In the genomic region with DNA sequence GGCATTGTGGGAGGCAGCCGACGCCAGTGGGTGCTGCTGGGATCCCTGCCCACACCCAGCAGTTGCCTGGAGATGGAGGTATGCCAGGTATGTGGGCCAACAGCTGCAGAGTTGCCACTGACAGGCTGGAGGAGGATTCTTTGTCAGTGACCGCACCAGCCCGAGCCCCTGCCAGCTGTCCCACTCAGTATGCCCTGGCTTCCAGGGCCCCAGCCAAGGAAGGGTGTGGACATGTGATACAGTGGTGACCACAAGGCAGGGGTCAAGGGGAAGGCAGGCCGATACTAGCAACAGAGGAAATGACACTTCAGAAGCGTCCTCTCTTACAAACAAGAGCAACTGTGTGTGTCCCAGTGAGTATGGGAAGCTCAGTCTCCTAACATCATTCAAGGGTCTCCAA, we compare ENCODE assay signal across 8 cellular contexts.
DNase-seq lines count a peak whose midpoint lies in the region; ATAC-seq and TF ChIP-seq lines count a peak whose summit lies in the region.
"Not testable (repeated sequence)": the region's sequence is repeated elsewhere in the genome, so short reads cannot be mapped to it uniquely, and the experiment has no call there.

No MANE protein-coding gene starts in this region.

- not testable (repeated sequence) for H3K4me1 ChIP-seq in CD4-positive, CD25-positive, alpha-beta regulatory T cell (ENCODE audit: control insufficient read depth, insufficient read depth, low read length, poor library complexity, severe bottlenecking)

- peak overlapping the region; percentile 53 for H3K4me3 ChIP-seq in CD4-positive, CD25-positive, alpha-beta regulatory T cell (ENCODE audit: low read depth, low read length)
- not testable (repeated sequence) for H3K4me3 ChIP-seq in brain microvascular endothelial cell (ENCODE audit: low read depth, low read length); fibroblast of villous mesenchyme (ENCODE audit: low read depth, low read length)

- CTCF ChIA-PET in activated CD4-positive, alpha-beta memory T cell treated with anti-CD3 and anti-CD28 coated beads, Interleukin-2, amount 10 ng/mL, durations not matched to agents 7 days and 5 days (lab: Charles Lee) = not testable (repeated sequence)

- peak overlapping the region in 1 of 3 donors; percentile 84 for H3K27ac Mint-ChIP-seq in CD4-positive, CD25-positive, alpha-beta regulatory T cell
- H3K27ac Mint-ChIP-seq in activated CD4-positive, alpha-beta memory T cell treated with anti-CD3 and anti-CD28 coated beads, Interleukin-2, amount 10 ng/mL, durations not matched to agents 7 days and 5 days = peak overlapping the region; percentile 72

- peak in 1 of 3 donors; percentile 11 for DNase-seq in CD4-positive, CD25-positive, alpha-beta regulatory T cell
- DNase-seq in HS-27A (ENCODE audit: low read depth) = peak; percentile 30
- DNase-seq in RPMI7951 (ENCODE audit: low read depth) = peak; percentile 66
- DNase-seq in activated CD4-positive, alpha-beta memory T cell treated with anti-CD3 and anti-CD28 coated beads, Interleukin-2, amount 10 ng/mL, durations not matched to agents 7 days and 5 days = peak; percentile 35
- DNase-seq in brain microvascular endothelial cell = peak; percentile 54
- peak; percentile 3 for DNase-seq in fibroblast of villous mesenchyme (ENCODE audit: low read depth)
- peak; percentile 59 for DNase-seq in left lobe of liver (ENCODE audit: low spot score)
- DNase-seq in renal cortical epithelial cell (ENCODE audit: low read depth) = peak; percentile 56

- not testable (repeated sequence) for H3K9me3 Mint-ChIP-seq in CD4-positive, CD25-positive, alpha-beta regulatory T cell; activated CD4-positive, alpha-beta memory T cell treated with anti-CD3 and anti-CD28 coated beads, Interleukin-2, amount 10 ng/mL, durations not matched to agents 7 days and 5 days

- H3K36me3 ChIP-seq in CD4-positive, CD25-positive, alpha-beta regulatory T cell (ENCODE audit: control insufficient read depth, insufficient read depth, low read length); brain microvascular endothelial cell (replicated peaks): not testable (repeated sequence)

- not testable (repeated sequence) for ATAC-seq in CD4-positive, CD25-positive, alpha-beta regulatory T cell (ENCODE audit: low read depth in 2 of 2); left lobe of liver

- H3K9me3 ChIP-seq in CD4-positive, CD25-positive, alpha-beta regulatory T cell (ENCODE audit: control insufficient read depth in 2 of 2, low read length in 2 of 2) = not testable (repeated sequence)

- H3K4me3 Mint-ChIP-seq in CD4-positive, CD25-positive, alpha-beta regulatory T cell = peak overlapping the region in 2 of 4 donors; percentile 68 to 76
- H3K4me3 Mint-ChIP-seq in activated CD4-positive, alpha-beta memory T cell treated with anti-CD3 and anti-CD28 coated beads, Interleukin-2, amount 10 ng/mL, durations not matched to agents 7 days and 5 days = peak overlapping the region; percentile 46

- H3K27ac ChIP-seq in CD4-positive, CD25-positive, alpha-beta regulatory T cell (ENCODE audit: insufficient read depth, low read length, poor library complexity, severe bottlenecking) = peak overlapping the region; percentile 67
- H3K27ac ChIP-seq in brain microvascular endothelial cell = not testable (repeated sequence)

- in situ Hi-C loops in brain microvascular endothelial cell (cut with HindIII; ENCODE audit: low pct_ligation_motif_present, low sequenced_read_pairs) = not testable (repeated sequence)

- H3K27me3 ChIP-seq in CD4-positive, CD25-positive, alpha-beta regulatory T cell (ENCODE audit: control insufficient read depth, insufficient read depth, low read length); brain microvascular endothelial cell (replicated peaks): not testable (repeated sequence)

- not testable (repeated sequence) for TF ChIP-seq CTCF in brain microvascular endothelial cell (IDR thresholded peaks at IDR 0.05; ENCODE audit: low read depth, low read length, missing control alignments); fibroblast of villous mesenchyme (IDR thresholded peaks at IDR 0.05; ENCODE audit: insufficient read depth, low read depth, low read length)

- not testable (repeated sequence) for H3K27me3 Mint-ChIP-seq in CD4-positive, CD25-positive, alpha-beta regulatory T cell; activated CD4-positive, alpha-beta memory T cell treated with anti-CD3 and anti-CD28 coated beads, Interleukin-2, amount 10 ng/mL, durations not matched to agents 7 days and 5 days

- POLR2A ChIA-PET in activated CD4-positive, alpha-beta memory T cell treated with anti-CD3 and anti-CD28 coated beads, Interleukin-2, amount 10 ng/mL, durations not matched to agents 7 days and 5 days (lab: Charles Lee) = not testable (repeated sequence)

- not testable (repeated sequence) for H3K36me3 Mint-ChIP-seq in CD4-positive, CD25-positive, alpha-beta regulatory T cell; activated CD4-positive, alpha-beta memory T cell treated with anti-CD3 and anti-CD28 coated beads, Interleukin-2, amount 10 ng/mL, durations not matched to agents 7 days and 5 days (ENCODE audit: low read depth)

- peaks cover 2 to 20% (median 7%) of the 10 kb centered on the region in 4 donors for H3K4me1 Mint-ChIP-seq in CD4-positive, CD25-positive, alpha-beta regulatory T cell
- peaks cover 15% of the 10 kb centered on the region for H3K4me1 Mint-ChIP-seq in activated CD4-positive, alpha-beta memory T cell treated with anti-CD3 and anti-CD28 coated beads, Interleukin-2, amount 10 ng/mL, durations not matched to agents 7 days and 5 days
